Comparison of ENCODE assay signal across 19 cellular contexts in the genomic region with DNA sequence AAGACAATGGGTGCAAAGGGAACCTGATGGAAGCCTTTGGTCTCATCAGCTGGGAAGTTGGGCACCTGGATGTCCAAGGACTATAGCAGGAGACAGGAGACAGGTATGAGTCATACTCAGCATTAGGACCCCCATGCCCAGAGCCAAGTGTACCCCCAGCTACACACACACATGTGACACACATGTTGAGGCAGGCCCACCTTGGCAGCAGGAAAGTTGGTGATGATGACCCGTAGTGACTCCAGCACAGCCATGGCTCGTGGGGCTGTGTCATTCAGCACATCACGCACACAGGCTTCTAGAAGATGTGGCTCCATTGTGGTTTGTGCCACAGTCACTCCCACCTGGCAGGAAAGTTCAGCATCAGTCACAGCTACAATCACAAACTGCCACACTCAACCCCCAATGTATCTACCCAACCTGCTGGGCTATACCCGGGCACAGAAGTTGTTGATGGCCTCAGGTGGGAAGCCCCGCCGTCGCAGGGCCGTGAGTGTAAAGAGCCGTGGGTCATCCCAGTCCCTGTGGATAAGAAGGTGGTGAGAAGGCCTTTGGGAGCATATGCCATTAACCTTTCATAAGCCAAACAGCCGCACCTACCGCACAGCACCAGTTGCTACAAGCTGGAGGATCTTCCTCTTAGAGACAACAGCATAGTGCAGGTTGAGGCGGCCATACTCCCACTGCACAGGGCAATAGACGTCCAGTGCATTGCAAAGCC. TPM values are rescaled to one million over a fixed set of nuclear protein-coding genes. Genes with fewer than 3 reads are reported as not detected.
"Had no signal": no experiment of that assay in that cellular context is flagged by ENCODE, and none has a peak within 500 bp of the region (broad histone marks: within the 10 kb centered on the region; RNA-seq: fewer than 3 reads in every experiment).

No MANE protein-coding gene starts in this region.

- H3K27ac ChIP-seq: body of pancreas, colonic mucosa, gastrocnemius medialis, parathyroid adenoma, sigmoid colon, tibial artery had no signal

- H3K27ac Mint-ChIP-seq: activated CD4-positive, alpha-beta memory T cell treated with anti-CD3 and anti-CD28 coated beads, Interleukin-2, amount 10 ng/mL, durations not matched to agents 7 days and 5 days; activated CD4-positive, alpha-beta T cell treated with anti-CD3 and anti-CD28 coated beads for 36 hours; activated CD8-positive, alpha-beta memory T cell treated with anti-CD3 and anti-CD28 coated beads, Interleukin-2, amount 10 ng/mL, durations not matched to agents 7 days and 5 days; activated T-helper 2 cell treated with anti-CD3 and anti-CD28 coated beads, Interferon-gamma antibody, Interleukin-2, Interleukin-4, amounts not matched to agents 10 μg/mL and 5 μg/mL and 100 μg/mL, durations not matched to agents 14 hours and 24 hours and 36 hours; endodermal cell; WTC11 had no signal

- H3K79me2 ChIP-seq: parathyroid adenoma had no signal

- H3K4me3 ChIP-seq: body of pancreas, colonic mucosa, gastrocnemius medialis, sigmoid colon, tibial artery had no signal

- H2AFZ ChIP-seq: parathyroid adenoma had no signal

- H3K27me3 ChIP-seq: body of pancreas, colonic mucosa, gastrocnemius medialis, sigmoid colon, tibial artery had no signal

- H3K27me3 Mint-ChIP-seq: activated CD4-positive, alpha-beta memory T cell treated with anti-CD3 and anti-CD28 coated beads, Interleukin-2, amount 10 ng/mL, durations not matched to agents 7 days and 5 days; activated CD4-positive, alpha-beta T cell treated with anti-CD3 and anti-CD28 coated beads for 36 hours; activated CD8-positive, alpha-beta memory T cell treated with anti-CD3 and anti-CD28 coated beads, Interleukin-2, amount 10 ng/mL, durations not matched to agents 7 days and 5 days; activated naive CD8-positive, alpha-beta T cell treated with anti-CD3 and anti-CD28 coated beads, Interleukin-2, amount 10 ng/mL, durations not matched to agents 7 days and 5 days; naive thymus-derived CD8-positive, alpha-beta T cell; stimulated activated naive B cell treated with anti-CD40 and anti-IgM and Interleukin-4, amounts not matched to agents 10 μg/mL and 1 μg/mL and 100 μg/mL, for 72 hours had no signal

- H3K4me3 Mint-ChIP-seq: activated CD4-positive, alpha-beta memory T cell treated with anti-CD3 and anti-CD28 coated beads, Interleukin-2, amount 10 ng/mL, durations not matched to agents 7 days and 5 days; activated CD4-positive, alpha-beta T cell treated with anti-CD3 and anti-CD28 coated beads for 36 hours; activated CD8-positive, alpha-beta memory T cell treated with anti-CD3 and anti-CD28 coated beads, Interleukin-2, amount 10 ng/mL, durations not matched to agents 7 days and 5 days; activated naive CD8-positive, alpha-beta T cell treated with anti-CD3 and anti-CD28 coated beads, Interleukin-2, amount 10 ng/mL, durations not matched to agents 7 days and 5 days; endodermal cell; naive thymus-derived CD8-positive, alpha-beta T cell; stimulated activated naive B cell treated with anti-CD40 and anti-IgM and Interleukin-4, amounts not matched to agents 10 μg/mL and 1 μg/mL and 100 μg/mL, for 72 hours; WTC11 had no signal

- DNase-seq: activated CD4-positive, alpha-beta memory T cell treated with anti-CD3 and anti-CD28 coated beads, Interleukin-2, amount 10 ng/mL, durations not matched to agents 7 days and 5 days; activated CD4-positive, alpha-beta T cell treated with anti-CD3 and anti-CD28 coated beads for 36 hours; activated CD8-positive, alpha-beta memory T cell treated with anti-CD3 and anti-CD28 coated beads, Interleukin-2, amount 10 ng/mL, durations not matched to agents 7 days and 5 days; activated naive CD4-positive, alpha-beta T cell treated with Interleukin-2 at 50 U/mL for 16 hours; activated naive CD8-positive, alpha-beta T cell treated with anti-CD3 and anti-CD28 coated beads, Interleukin-2, amount 10 ng/mL, durations not matched to agents 7 days and 5 days; caudate nucleus; colonic mucosa; endodermal cell; head of caudate nucleus; mesendoderm; sigmoid colon; stimulated activated naive B cell treated with anti-CD40 and anti-IgM and Interleukin-4, amounts not matched to agents 10 μg/mL and 1 μg/mL and 100 μg/mL, for 72 hours; tibial artery had no signal

- H3K9ac ChIP-seq: parathyroid adenoma had no signal

- ATAC-seq: activated CD4-positive, alpha-beta T cell treated with anti-CD3 and anti-CD28 coated beads for 36 hours; activated CD8-positive, alpha-beta memory T cell treated with anti-CD3 and anti-CD28 coated beads, Interleukin-2, amount 10 ng/mL, durations not matched to agents 7 days and 5 days; body of pancreas; gastrocnemius medialis; naive thymus-derived CD8-positive, alpha-beta T cell; stimulated activated naive B cell treated with anti-CD40 and anti-IgM and Interleukin-4, amounts not matched to agents 10 μg/mL and 1 μg/mL and 100 μg/mL, for 72 hours; WTC11 had no signal

- H3K9me3 ChIP-seq: body of pancreas, colonic mucosa, gastrocnemius medialis, sigmoid colon, tibial artery had no signal

- H3K9me3 Mint-ChIP-seq: activated CD4-positive, alpha-beta memory T cell treated with anti-CD3 and anti-CD28 coated beads, Interleukin-2, amount 10 ng/mL, durations not matched to agents 7 days and 5 days; activated naive CD8-positive, alpha-beta T cell treated with anti-CD3 and anti-CD28 coated beads, Interleukin-2, amount 10 ng/mL, durations not matched to agents 7 days and 5 days; activated T-helper 2 cell treated with anti-CD3 and anti-CD28 coated beads, Interferon-gamma antibody, Interleukin-2, Interleukin-4, amounts not matched to agents 10 μg/mL and 5 μg/mL and 100 μg/mL, durations not matched to agents 14 hours and 24 hours and 36 hours; endodermal cell; naive thymus-derived CD8-positive, alpha-beta T cell; stimulated activated naive B cell treated with anti-CD40 and anti-IgM and Interleukin-4, amounts not matched to agents 10 μg/mL and 1 μg/mL and 100 μg/mL, for 72 hours; WTC11 had no signal

RNA-seq across cellular contexts. Expression of a gene that starts 33.8 kb away (rescaled TPM):
- total RNA-seq: activated CD4-positive, alpha-beta memory T cell treated with anti-CD3 and anti-CD28 coated beads, Interleukin-2, amount 10 ng/mL, durations not matched to agents 7 days and 5 days; activated CD8-positive, alpha-beta memory T cell treated with anti-CD3 and anti-CD28 coated beads, Interleukin-2, amount 10 ng/mL, durations not matched to agents 7 days and 5 days had no signal
- polyA plus RNA-seq: naive thymus-derived CD8-positive, alpha-beta T cell had no signal
